Comparison of ENCODE assay signal across 8 cellular contexts in the genomic region with DNA sequence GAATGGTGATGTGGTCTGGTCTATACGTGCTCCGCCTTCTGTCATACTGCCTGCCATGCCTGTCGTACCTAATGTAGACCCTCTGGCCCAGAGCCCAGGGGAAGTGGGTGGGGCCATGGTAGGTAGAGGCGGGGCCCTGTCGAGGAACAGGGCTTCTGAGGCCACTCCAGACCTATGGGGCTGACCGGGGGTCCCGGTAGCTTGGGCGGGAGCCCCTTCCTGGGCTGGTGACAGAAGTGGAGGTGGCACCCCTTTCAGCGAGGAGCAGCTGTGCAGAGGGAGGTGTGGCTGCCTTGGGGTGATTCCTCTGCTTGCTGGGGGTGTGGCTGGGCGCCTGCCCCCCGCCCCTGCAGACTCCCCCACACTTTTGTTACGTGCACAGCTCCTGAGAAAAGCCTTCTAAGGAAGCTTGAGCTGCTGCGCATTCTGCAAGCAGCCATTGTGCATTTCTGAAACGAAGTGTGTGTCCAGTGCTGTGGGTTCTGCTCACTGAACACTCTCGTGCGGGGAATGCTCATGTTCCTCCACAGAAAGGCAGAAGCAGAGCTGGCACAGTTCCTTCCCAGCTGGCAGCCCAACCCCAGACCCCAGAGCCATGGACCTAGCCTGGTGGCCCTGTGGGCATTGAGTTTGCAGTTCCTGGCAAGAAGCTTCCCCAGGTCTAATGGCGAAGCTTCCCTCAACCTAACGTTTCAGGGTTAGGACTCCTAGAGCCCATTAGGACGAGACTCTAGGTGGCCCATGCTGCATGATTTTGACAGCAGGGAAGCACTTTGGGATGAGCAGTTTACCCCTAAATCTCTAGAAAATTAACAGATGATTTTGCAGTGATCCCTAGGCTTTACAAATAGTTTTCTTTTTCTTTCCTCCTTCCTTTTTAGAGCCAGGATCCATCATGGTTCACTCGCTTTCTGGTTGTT.
DNase-seq lines count a peak whose midpoint lies in the region; ATAC-seq and TF ChIP-seq lines count a peak whose summit lies in the region.

No MANE protein-coding gene starts in this region.

- ATAC-seq in naive B cell (ENCODE audit: low read depth in 2 of 2) (no peak), GM18867 (IDR thresholded peaks at IDR 0.05; ENCODE audit: unreplicated experiment) (no peak), left lobe of liver (no peak)

- H3K9me3 ChIP-seq in BE2C (no peaks in the 10 kb centered on the region), HUES6 (ENCODE audit: control insufficient read depth, insufficient read depth, low read depth, low read length) (no peaks in the 10 kb centered on the region), Karpas-422 (ENCODE audit: low read length) (no peaks in the 10 kb centered on the region)

- no peaks in the 10 kb centered on the region for H3K27me3 ChIP-seq in BE2C
- H3K27me3 ChIP-seq in HUES6 (ENCODE audit: control insufficient read depth, insufficient read depth, low read length), result no peaks in the 10 kb centered on the region; the same call in 1 of the 2 replicates
- no peaks in the 10 kb centered on the region for H3K27me3 ChIP-seq in Karpas-422 (ENCODE audit: low read length)

- H3K9me2 ChIP-seq in Karpas-422 (replicated peaks; ENCODE audit: insufficient read depth, low read length), result no peaks in the 10 kb centered on the region

- peaks cover 8 to 35% (median 12%) of the 10 kb centered on the region in 3 donors for H3K27me3 Mint-ChIP-seq in naive B cell

- H3K27ac Mint-ChIP-seq in naive B cell, result peak overlapping the region in 1 of 6 donors; percentile 24

- H3K4me1 ChIP-seq in BE2C, result peaks cover 11% of the 10 kb centered on the region
- H3K4me1 ChIP-seq in HUES6 (ENCODE audit: control insufficient read depth, insufficient read depth, low read length), result peaks cover 45% of the 10 kb centered on the region
- H3K4me1 ChIP-seq in Karpas-422 (ENCODE audit: low read length), result no peaks in the 10 kb centered on the region

- TF ChIP-seq CTCF in BE2C (IDR thresholded peaks at IDR 0.05; ENCODE audit: low read depth, low read length), result no peak

- H3K9ac ChIP-seq in HUES6 (ENCODE audit: low read length) (peak overlapping the region; percentile 5), Karpas-422 (ENCODE audit: low read length) (no peak overlapping the region)

- H3K27ac ChIP-seq in HUES6 (ENCODE audit: low read depth, low read length) (no peak overlapping the region), Karpas-422 (ENCODE audit: low read length) (no peak overlapping the region)

- H3K79me2 ChIP-seq in Karpas-422 (ENCODE audit: low read length), result no peaks in the 10 kb centered on the region

- no peak overlapping the region for H2AFZ ChIP-seq in Karpas-422 (ENCODE audit: low read length)

- H3K4me2 ChIP-seq in Karpas-422 (ENCODE audit: low read depth, low read length, poor library complexity, severe bottlenecking), result no peak overlapping the region

- H3K36me3 Mint-ChIP-seq in naive B cell, result no peaks in the 10 kb centered on the region

- DNase-seq in BE2C (peak; percentile 65), astrocyte of the hippocampus (ENCODE audit: low read depth, low spot score) (peak; percentile 28), naive B cell (no peak), left lobe of liver (ENCODE audit: low spot score) (no peak), Karpas-422 (no peak), glomerular visceral epithelial cell (ENCODE audit: extremely low spot score) (no peak)

- peaks cover 0 to 2% (median 0%) of the 10 kb centered on the region in 7 donors for H3K9me3 Mint-ChIP-seq in naive B cell

- no peaks in the 10 kb centered on the region for H3K36me3 ChIP-seq in BE2C
- H3K36me3 ChIP-seq in HUES6 (ENCODE audit: control insufficient read depth, insufficient read depth, low read length), result no peaks in the 10 kb centered on the region
- no peaks in the 10 kb centered on the region for H3K36me3 ChIP-seq in Karpas-422 (ENCODE audit: insufficient read depth, low read length)

- H4K20me1 ChIP-seq in Karpas-422 (ENCODE audit: insufficient read depth, low read depth, low read length), result no peaks in the 10 kb centered on the region

- peaks cover 21 to 44% (median 36%) of the 10 kb centered on the region in 3 donors for H3K4me1 Mint-ChIP-seq in naive B cell

- peak overlapping the region in 5 of 8 donors; percentile 28 to 76 (median 61) for H3K4me3 Mint-ChIP-seq in naive B cell

- peak overlapping the region; percentile 36 for H3K4me3 ChIP-seq in BE2C (ENCODE audit: low read depth, low read length)
- H3K4me3 ChIP-seq in HUES6 (ENCODE audit: low read depth, low read length), result no peak overlapping the region; the same call in 1 of the 2 replicates
- no peak overlapping the region for H3K4me3 ChIP-seq in Karpas-422 (ENCODE audit: low read length)

Comparison
In these comparisons a context has a peak if more than half of its experiments do, and no peak if none do; other contexts are left out.
1. DNase-seq: peak in BE2C (single experiment) and astrocyte of the hippocampus (single experiment); none in naive B cell (single experiment), left lobe of liver (single experiment), Karpas-422 (single experiment) and glomerular visceral epithelial cell (single experiment).